Comparison of ENCODE assay signal across 19 cellular contexts in the genomic region with DNA sequence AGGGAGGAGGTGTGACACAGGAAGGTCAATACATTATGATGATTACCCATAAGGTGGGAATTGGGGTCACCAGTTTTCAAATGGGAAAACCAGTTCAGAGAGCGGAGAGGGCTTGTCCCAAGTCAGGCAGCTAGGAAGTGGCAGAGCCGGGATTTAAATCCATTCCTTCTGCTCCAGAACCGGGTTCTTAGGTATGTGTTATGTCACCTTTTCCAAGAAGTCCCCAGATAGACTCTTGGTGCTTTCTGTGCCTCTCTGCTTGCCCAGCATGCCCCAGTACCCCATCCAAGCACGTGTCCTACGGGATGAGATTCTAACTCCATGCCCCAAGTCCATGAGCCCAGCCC.
DNase-seq lines count a peak whose midpoint lies in the region; ATAC-seq, FAIRE-seq and TF ChIP-seq lines count a peak whose summit lies in the region.
"Had no signal": no experiment of that assay in that cellular context is flagged by ENCODE, and none has a peak within 500 bp of the region (broad histone marks: within the 10 kb centered on the region; RNA-seq: fewer than 3 reads in every experiment).

No MANE protein-coding gene starts in this region.

- TF ChIP-seq CTCF in HepG2 (CRISPR knock-in tag; IDR thresholded peaks at IDR 0.05): no peak
- no peak for TF ChIP-seq CTCF in right lobe of liver (IDR thresholded peaks at IDR 0.05)
- no peak for TF ChIP-seq CTCF in chondrocyte (IDR thresholded peaks at IDR 0.05)
- TF ChIP-seq CTCF in foreskin fibroblast (IDR thresholded peaks at IDR 0.05; ENCODE audit: low read depth, low read length): no peak

- H4K20me1 ChIP-seq in HepG2 (ENCODE audit: insufficient read depth, low read length): no peaks in the 10 kb centered on the region

- H3K9me3 Mint-ChIP-seq in chondrocyte (ENCODE audit: low read depth): no peaks in the 10 kb centered on the region
- peaks cover 0 to 3% (median 0%) of the 10 kb centered on the region in 9 donors for H3K9me3 Mint-ChIP-seq in naive thymus-derived CD8-positive, alpha-beta T cell
- H3K9me3 Mint-ChIP-seq: CD4-positive, alpha-beta T cell had no signal

- H3K9ac ChIP-seq in HepG2 (ENCODE audit: insufficient read depth, low read depth, low read length): no peak overlapping the region

- FAIRE-seq in HepG2 (lab: Jason Lieb, UNC) (no peak), frontal cortex (lab: Jason Lieb, UNC) (no peak)
- FAIRE-seq: HTR-8/SVneo had no signal

- in situ Hi-C loops in HepG2 (cut with HindIII; ENCODE audit: extremely low pct_ligation_motif_present, low pct_unique_long_range_greater_than_20kb): no loop called here

- H3K9me3 ChIP-seq in HepG2 (ENCODE audit: low read length) (no peaks in the 10 kb centered on the region), right lobe of liver (no peaks in the 10 kb centered on the region)

- H3K4me2 ChIP-seq in HepG2 (ENCODE audit: low read depth, low read length): no peak overlapping the region

- no peak for TF ChIP-seq RAD21 in HepG2 (CRISPR knock-in tag; IDR thresholded peaks at IDR 0.05)

- H3K4me1 ChIP-seq in HepG2 (ENCODE audit: insufficient read depth, low read length) (peaks cover 5% of the 10 kb centered on the region; the same call in 1 of the 2 replicates), right lobe of liver (no peaks in the 10 kb centered on the region)

- no peak overlapping the region for H2AFZ ChIP-seq in HepG2 (ENCODE audit: low read length)

- peaks cover 8 to 69% of the 10 kb centered on the region in 2 experiments; a peak in 4 of 5 replicates for H3K27me3 ChIP-seq in HepG2 (ENCODE audit: control insufficient read depth in 1 of 2, insufficient read depth in 2 of 2, low read length in 2 of 2)
- H3K27me3 ChIP-seq in right lobe of liver: peaks cover 0 to 11% of the 10 kb centered on the region in 2 donors

- H3K79me2 ChIP-seq in HepG2 (ENCODE audit: insufficient read depth, low read length): no peaks in the 10 kb centered on the region

- 11% methylated on average over 5 of the region's 5 CpGs for WGBS in HepG2 (ENCODE audit: low lambda C conversion rate)
- 28% methylated on average over 2 of the region's 5 CpGs for WGBS in right lobe of liver (ENCODE audit: insufficient coverage, low coverage, low lambda C conversion rate, missing lambda C conversion rate)

- DNase-seq in HepG2 (ENCODE audit: low spot score): no peak
- no peak for DNase-seq in right lobe of liver
- DNase-seq in chondrocyte (ENCODE audit: low spot score): no peak
- no peak for DNase-seq in naive thymus-derived CD8-positive, alpha-beta T cell
- DNase-seq in T-helper 9 cell: no peak
- DNase-seq in erythroblast (lab: John Stamatoyannopoulos, UW): no peak
- DNase-seq in frontal cortex (ENCODE audit: low spot score in 2 of 2): no peak
- no peak for DNase-seq in foreskin fibroblast
- DNase-seq: AML-193; CD4-positive, alpha-beta T cell; GF-D8; KBM-7; NCI-H1048; NCI-H146; NCI-H2107; NCI-H446; NCI-H748 treated with DMSO at 0.1 percent for 48 hours had no signal

- POLR2A ChIA-PET in HepG2 (lab: Yijun Ruan, JAX): no interaction called here
- POLR2A ChIA-PET in naive thymus-derived CD8-positive, alpha-beta T cell (lab: Charles Lee): no interaction called here

- TF ChIP-seq EP300 in HepG2 (IDR thresholded peaks at IDR 0.05; ENCODE audit: low read depth in 2 of 2, low read length in 2 of 2) (no peak), HepG2 (CRISPR knock-in tag; IDR thresholded peaks at IDR 0.05; ENCODE audit: borderline replicate concordance) (no peak)

- H3K27ac ChIP-seq in HepG2 (ENCODE audit: extremely low read length, insufficient read depth, low read length) (no peak overlapping the region), right lobe of liver (no peak overlapping the region)

- ATAC-seq in HepG2 (no peak), right lobe of liver (no peak)
- ATAC-seq in naive thymus-derived CD8-positive, alpha-beta T cell: no peak
- ATAC-seq: PC-3 had no signal

- peak overlapping the region; percentile 42 for H3K4me3 Mint-ChIP-seq in chondrocyte (ENCODE audit: unreplicated experiment)
- H3K4me3 Mint-ChIP-seq in naive thymus-derived CD8-positive, alpha-beta T cell: peak overlapping the region in 7 of 10 donors; percentile 19 to 46 (median 36)
- H3K4me3 Mint-ChIP-seq: CD4-positive, alpha-beta T cell had no signal

- H3K36me3 Mint-ChIP-seq in chondrocyte (ENCODE audit: low read depth): peaks cover 1% of the 10 kb centered on the region
- peaks cover 0 to 2% (median 0%) of the 10 kb centered on the region in 3 donors for H3K36me3 Mint-ChIP-seq in naive thymus-derived CD8-positive, alpha-beta T cell

- H3K27me3 Mint-ChIP-seq in chondrocyte (ENCODE audit: low read depth): peaks cover 49% of the 10 kb centered on the region
- H3K27me3 Mint-ChIP-seq in naive thymus-derived CD8-positive, alpha-beta T cell: peaks cover 44 to 93% (median 78%) of the 10 kb centered on the region in 5 donors

- H3K4me1 Mint-ChIP-seq in chondrocyte (ENCODE audit: low read depth): peaks cover 4% of the 10 kb centered on the region
- peaks cover 1 to 6% (median 4%) of the 10 kb centered on the region in 4 donors for H3K4me1 Mint-ChIP-seq in naive thymus-derived CD8-positive, alpha-beta T cell

- H3K4me3 ChIP-seq in HepG2 (replicated peaks in 1 of 3; ENCODE audit: insufficient read depth in 1 of 3, low read depth in 2 of 3, low read length in 3 of 3): no peak overlapping the region
- no peak overlapping the region for H3K4me3 ChIP-seq in right lobe of liver
- H3K4me3 ChIP-seq in foreskin fibroblast (ENCODE audit: low read depth in 1 of 2, low read length in 2 of 2): no peak overlapping the region

- intact Hi-C loops in HepG2 (cut with micrococcal nuclease; ENCODE audit: unreplicated experiment) (no loop called here), right lobe of liver (cut with DNase I) (no loop called here)

- BruUV-seq in HepG2 (replicated peaks; lab: Mats Ljungman, UMichigan): no TSS peak

- H3K36me3 ChIP-seq in HepG2 (replicated peaks in 1 of 2; ENCODE audit: control insufficient read depth in 1 of 2, insufficient read depth in 2 of 2, low read length in 2 of 2) (no peaks in the 10 kb centered on the region), right lobe of liver (no peaks in the 10 kb centered on the region)

- TF ChIP-seq POLR2A in HepG2 (IDR thresholded peaks at IDR 0.05; ENCODE audit: insufficient read depth in 1 of 2, low read depth in 2 of 2, low read length in 2 of 2) (no peak), right lobe of liver (IDR thresholded peaks at IDR 0.05) (no peak), erythroblast (IDR thresholded peaks at IDR 0.05; ENCODE audit: low read length) (no peak)

- CTCF ChIA-PET in HepG2 (lab: Yijun Ruan, JAX; ENCODE audit: low intra/inter-chr PET ratio, low total read pairs): no interaction called here

- no peak overlapping the region for H3K27ac Mint-ChIP-seq in chondrocyte (ENCODE audit: unreplicated experiment)
- peak overlapping the region in 1 of 10 donors; percentile 25 for H3K27ac Mint-ChIP-seq in naive thymus-derived CD8-positive, alpha-beta T cell
- H3K27ac Mint-ChIP-seq: CD4-positive, alpha-beta T cell had no signal

TF ChIP-seq in HepG2, 621 proteins besides CTCF, POLR2A, EP300 and RAD21:
- TF ChIP-seq HNRNPH1 (optimal IDR thresholded peaks at IDR 0.05; ENCODE audit: low read depth, low read length) (no peak), EZH2 (conservative IDR thresholded peaks at IDR 0.05; ENCODE audit: low read depth, low read length) (peak; percentile 71)
